ENCODE assay signal across 11 cellular contexts in genomic region chr1:43207229-43207853, GRCh38. TPM values are rescaled to one million over a fixed set of nuclear protein-coding genes. Genes with fewer than 3 reads are reported as not detected.
DNase-seq lines count a peak whose midpoint lies in the region; ATAC-seq and TF ChIP-seq lines count a peak whose summit lies in the region.
"Had no signal": no experiment of that assay in that cellular context is flagged by ENCODE, and none has a peak within 500 bp of the region (broad histone marks: within the 10 kb centered on the region; RNA-seq: fewer than 3 reads in every experiment).

No MANE protein-coding gene starts in this region.

- no peaks in the 10 kb centered on the region for H3K27me3 Mint-ChIP-seq in glutamatergic neuron (ENCODE audit: unreplicated experiment)

- H3F3A ChIP-seq in GM23248 (ENCODE audit: insufficient read depth): peaks cover 29% of the 10 kb centered on the region

- 79 to 82% methylated on average over 12 of the region's 12 CpGs for WGBS in GM23248 (ENCODE audit: low coverage in 1 of 2, low lambda C conversion rate in 2 of 2, missing lambda C conversion rate in 2 of 2), 2 experiments
- 76 to 80% (median 76%) methylated on average over 12 of the region's 12 CpGs for WGBS in psoas muscle, 3 donors

- H3K4me3 Mint-ChIP-seq in glutamatergic neuron (ENCODE audit: unreplicated experiment): peak overlapping the region; percentile 41
- H3K4me3 Mint-ChIP-seq: memory B cell had no signal

- no peaks in the 10 kb centered on the region for H3K9me3 ChIP-seq in GM23248 (ENCODE audit: low read depth)
- no peaks in the 10 kb centered on the region for H3K9me3 ChIP-seq in psoas muscle

- peak overlapping the region; percentile 61 for H3K9ac ChIP-seq in GM23248

- no peaks in the 10 kb centered on the region for H3K79me2 ChIP-seq in GM23248 (ENCODE audit: insufficient read depth)

- no peak overlapping the region for H3K27ac Mint-ChIP-seq in glutamatergic neuron (ENCODE audit: unreplicated experiment)
- H3K27ac Mint-ChIP-seq: memory B cell had no signal

- H3K4me1 ChIP-seq in GM23248 (ENCODE audit: insufficient read depth) (peaks cover 27% of the 10 kb centered on the region), psoas muscle (peaks cover 7% of the 10 kb centered on the region)

- H3K9me3 Mint-ChIP-seq in glutamatergic neuron (ENCODE audit: unreplicated experiment): no peaks in the 10 kb centered on the region

- intact Hi-C loops in psoas muscle (cut with DNase I): no loop called here

- H3K4me3 ChIP-seq in GM23248: peak overlapping the region; percentile 31
- no peak overlapping the region for H3K4me3 ChIP-seq in psoas muscle

- H3K4me1 Mint-ChIP-seq in glutamatergic neuron (ENCODE audit: low read depth, unreplicated experiment): peaks cover 6% of the 10 kb centered on the region

- in situ Hi-C loops in GM23248 (cut with MboI): no loop called here

- ATAC-seq in psoas muscle: peak in 1 of 4 donors; percentile 35
- no peak for ATAC-seq in GM18873 (IDR thresholded peaks at IDR 0.05; ENCODE audit: low FRiP score, unreplicated experiment)

- H4K20me1 ChIP-seq in GM23248 (ENCODE audit: insufficient read depth): no peaks in the 10 kb centered on the region

- peaks cover 15% of the 10 kb centered on the region for H3K36me3 Mint-ChIP-seq in glutamatergic neuron (ENCODE audit: unreplicated experiment)

- no peaks in the 10 kb centered on the region for H3K9me2 ChIP-seq in GM23248 (ENCODE audit: insufficient read depth)

- peak; percentile 80 for DNase-seq in GM23248
- DNase-seq in T1000 (lab: John Stamatoyannopoulos, UW): peak; percentile 50
- DNase-seq in glutamatergic neuron: no peak
- no peak for DNase-seq in psoas muscle
- no peak for DNase-seq in caudate nucleus (lab: John Stamatoyannopoulos, UW)
- no peak for DNase-seq in CD1c-positive myeloid dendritic cell (ENCODE audit: extremely low spot score)
- no peak for DNase-seq in stimulated activated CD4-positive, alpha-beta T cell treated with anti-CD3 and anti-CD28 coated beads, Interleukin-2, amount 100 ng/mL, for 48 hours
- DNase-seq: SHP77 had no signal

- H3K36me3 ChIP-seq in GM23248 (ENCODE audit: low read depth): no peaks in the 10 kb centered on the region
- H3K36me3 ChIP-seq in psoas muscle (ENCODE audit: insufficient read depth in 1 of 2, low read depth in 1 of 2): no peaks in the 10 kb centered on the region

- H2AFZ ChIP-seq in GM23248: peak overlapping the region; percentile 60

- H3K27ac ChIP-seq in GM23248 (peak overlapping the region; percentile 88), psoas muscle (peak overlapping the region; percentile 55), caudate nucleus (ENCODE audit: low read depth, low read length) (no peak overlapping the region)

- TF ChIP-seq CTCF in glutamatergic neuron (IDR thresholded peaks at IDR 0.05; ENCODE audit: partially characterized antibody, unreplicated experiment) (no peak), psoas muscle (IDR thresholded peaks at IDR 0.05) (no peak)

- peak overlapping the region; percentile 63 for H3K4me2 ChIP-seq in GM23248 (ENCODE audit: unreplicated experiment)

- H3K27me3 ChIP-seq in GM23248 (replicated peaks; ENCODE audit: insufficient read depth) (no peaks in the 10 kb centered on the region), psoas muscle (ENCODE audit: insufficient read depth in 3 of 3, low read length in 2 of 3) (no peaks in the 10 kb centered on the region)

RNA-seq across cellular contexts. Expression of gene CFAP57, which starts 35.2 kb away (rescaled TPM):
- 0.32 and 0.63 TPM in 2 replicates for total RNA-seq in GM23248 (2014; rRNA removed; shearing (Covaris generic))
- polyA plus RNA-seq in GM23248 (2016; fragmentation: Nextera tagmentation; extraction: Ambion mirVana): 0.32 and 0.35 TPM in 2 replicates
- 5.0 TPM for total RNA-seq in glutamatergic neuron (ENCODE audit: unreplicated experiment)
- total RNA-seq in psoas muscle: under 1 TPM in 2 of 4 donors, not detected in 2; 0.08 to 0.15 TPM
- polyA plus RNA-seq in psoas muscle: under 1 TPM in 2 of 3 donors, not detected in 1; 0.04 to 0.26 TPM
- total RNA-seq: LHCN-M2 had no signal

RNA-seq across cellular contexts. Expression of gene EBNA1BP2, which starts 35.3 kb away (rescaled TPM):
- 113 and 120 TPM in 2 replicates for total RNA-seq in GM23248 (2014; rRNA removed; shearing (Covaris generic))
- polyA plus RNA-seq in GM23248 (2016; fragmentation: Nextera tagmentation; extraction: Ambion mirVana) (162 and 164 TPM in 2 replicates), psoas muscle (100 to 1,000 TPM in 2 of 3 donors, 10 to 100 TPM in 1; 74.2 to 153 (median 141) TPM)
- total RNA-seq in glutamatergic neuron (ENCODE audit: unreplicated experiment) (31.3 TPM), psoas muscle (10 to 100 TPM; 20.1 to 46.2 (median 44.5) TPM)

Comparison
In these comparisons a context has a peak if more than half of its experiments do, and no peak if none do; other contexts are left out.
1. DNase-seq: peak in GM23248 (single experiment) and T1000 (single experiment); none in glutamatergic neuron (single experiment), psoas muscle (0 of 2), caudate nucleus (0 of 61), CD1c-positive myeloid dendritic cell (single experiment) and stimulated activated CD4-positive, alpha-beta T cell treated with anti-CD3 and anti-CD28 coated beads, Interleukin-2, amount 100 ng/mL, for 48 hours (0 of 2).